In the genomic region with DNA sequence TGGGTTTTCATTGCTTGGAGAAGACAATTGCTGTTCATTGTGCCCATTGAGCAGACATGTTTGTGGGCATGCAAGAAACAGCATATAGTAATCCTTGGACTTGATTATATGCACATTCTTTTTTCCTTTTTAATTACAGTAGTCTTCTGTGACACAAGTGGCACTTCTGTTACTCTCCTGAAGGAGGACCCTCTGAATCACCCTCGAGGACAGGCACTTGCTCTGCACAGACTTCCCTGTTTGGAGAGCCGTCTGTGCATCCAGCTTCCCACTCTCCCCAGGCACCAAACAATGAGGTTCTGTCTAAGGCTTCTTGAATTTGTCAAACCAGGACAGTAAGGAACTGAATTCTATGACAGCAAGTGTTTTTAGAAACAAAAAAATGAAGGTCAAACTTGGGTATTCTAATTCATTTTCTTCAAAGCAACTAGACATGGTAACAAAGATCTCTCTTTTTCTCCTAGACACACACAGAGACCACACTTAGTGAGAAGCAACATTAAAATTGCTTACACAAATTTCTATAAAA, we compare ENCODE assay signal across 20 cellular contexts.
"Had no signal": no experiment of that assay in that cellular context is flagged by ENCODE, and none has a peak within 500 bp of the region (broad histone marks: within the 10 kb centered on the region; RNA-seq: fewer than 3 reads in every experiment).

No MANE protein-coding gene starts in this region.

- H3K36me3 ChIP-seq: gastrocnemius medialis, left ventricle myocardium inferior, right lobe of liver, transverse colon, uterus, WERI-Rb-1 had no signal

- ATAC-seq: activated CD4-positive, alpha-beta T cell treated with anti-CD3 and anti-CD28 coated beads for 36 hours; gastrocnemius medialis; right lobe of liver had no signal

- H3K27ac ChIP-seq: gastrocnemius medialis, left ventricle myocardium inferior, parathyroid adenoma, right lobe of liver, transverse colon, uterus, WERI-Rb-1 had no signal

- H3K9me3 ChIP-seq: gastrocnemius medialis, right lobe of liver, transverse colon, uterus had no signal

- H3K4me1 ChIP-seq: right lobe of liver, transverse colon, uterus had no signal

- H3K27me3 ChIP-seq: gastrocnemius medialis, right lobe of liver, transverse colon, uterus had no signal

- H3K4me3 Mint-ChIP-seq: activated CD4-positive, alpha-beta memory T cell treated with anti-CD3 and anti-CD28 coated beads for 36 hours; activated CD4-positive, alpha-beta T cell treated with anti-CD3 and anti-CD28 coated beads for 36 hours; activated naive CD8-positive, alpha-beta T cell treated with anti-CD3 and anti-CD28 coated beads, Interleukin-2, amount 10 ng/mL, durations not matched to agents 7 days and 5 days; brain; nephron; stimulated activated naive CD8-positive, alpha-beta T cell treated with anti-CD3 and anti-CD28 coated beads, Interleukin-15, Interleukin-2, amounts not matched to agents 100 ng/mL and 50 ng/mL, for 24 hours had no signal

- DNase-seq: activated CD4-positive, alpha-beta memory T cell treated with anti-CD3 and anti-CD28 coated beads for 36 hours; activated CD4-positive, alpha-beta T cell treated with anti-CD3 and anti-CD28 coated beads for 36 hours; activated naive CD8-positive, alpha-beta T cell treated with anti-CD3 and anti-CD28 coated beads, Interleukin-2, amount 10 ng/mL, durations not matched to agents 7 days and 5 days; central memory CD4-positive, alpha-beta T cell; gastrocnemius medialis; head of caudate nucleus; left ventricle myocardium inferior; mammary epithelial cell; midbrain; right lobe of liver; small intestine; stimulated activated CD4-positive, alpha-beta T cell treated with anti-CD3 and anti-CD28 coated beads, Interleukin-15, amount 100 ng/mL, for 24 hours; stimulated activated CD4-positive, alpha-beta T cell treated with anti-CD3 and anti-CD28 coated beads, Interleukin-2, amount 100 ng/mL, for 48 hours; transverse colon; uterus; WERI-Rb-1 had no signal

- H3K27me3 Mint-ChIP-seq: activated CD4-positive, alpha-beta T cell treated with anti-CD3 and anti-CD28 coated beads for 36 hours; brain; stimulated activated naive CD8-positive, alpha-beta T cell treated with anti-CD3 and anti-CD28 coated beads, Interleukin-15, Interleukin-2, amounts not matched to agents 100 ng/mL and 50 ng/mL, for 24 hours had no signal

- H3K4me3 ChIP-seq: gastrocnemius medialis, left ventricle myocardium inferior, right lobe of liver, transverse colon, uterus had no signal

- H3K27ac Mint-ChIP-seq: activated CD4-positive, alpha-beta memory T cell treated with anti-CD3 and anti-CD28 coated beads for 36 hours; activated CD4-positive, alpha-beta T cell treated with anti-CD3 and anti-CD28 coated beads for 36 hours; activated naive CD8-positive, alpha-beta T cell treated with anti-CD3 and anti-CD28 coated beads, Interleukin-2, amount 10 ng/mL, durations not matched to agents 7 days and 5 days; brain; nephron; stimulated activated naive CD8-positive, alpha-beta T cell treated with anti-CD3 and anti-CD28 coated beads, Interleukin-15, Interleukin-2, amounts not matched to agents 100 ng/mL and 50 ng/mL, for 24 hours had no signal

- H3K79me2 ChIP-seq: parathyroid adenoma had no signal
